In genomic region chr19:11963566-11964355, GRCh38 we compare ENCODE assay signal across 8 cellular contexts. TPM values are rescaled to one million over a fixed set of nuclear protein-coding genes. Genes with fewer than 3 reads are reported as not detected.
DNase-seq lines count a peak whose midpoint lies in the region; ATAC-seq and TF ChIP-seq lines count a peak whose summit lies in the region.

No MANE protein-coding gene starts in this region.

- H3K4me3 ChIP-seq in WERI-Rb-1 (ENCODE audit: low read depth, low read length) (peak overlapping the region; percentile 93), mammary epithelial cell (replicated peaks in 1 of 3; ENCODE audit: insufficient read depth in 1 of 3, low read depth in 2 of 3, low read length in 3 of 3) (no peak overlapping the region), spleen (peak overlapping the region in 4 of 8 donors; percentile 72 to 83 (median 77))

- no peak overlapping the region for H3K9ac ChIP-seq in mammary epithelial cell (ENCODE audit: insufficient read depth, low read length)

- dilution Hi-C loops in mammary epithelial cell (cut with HindIII; ENCODE audit: low sequenced_read_pairs), result no loop called here

- no TSS peak for BruUV-seq in mammary epithelial cell (replicated peaks; lab: Mats Ljungman, UMichigan)

- TF ChIP-seq POLR2A in spleen (IDR thresholded peaks at IDR 0.05), result no peak

- H4K20me1 ChIP-seq in mammary epithelial cell (ENCODE audit: insufficient read depth, low read length), result no peaks in the 10 kb centered on the region

- peak; percentile 81 for TF ChIP-seq CTCF in GM12872 (IDR thresholded peaks at IDR 0.05; ENCODE audit: insufficient read depth, low read depth, low read length)
- TF ChIP-seq CTCF in WERI-Rb-1 (IDR thresholded peaks at IDR 0.05; ENCODE audit: low read depth, low read length), result peak; percentile 85
- peak; percentile 33 to 65 for TF ChIP-seq CTCF in mammary epithelial cell (conservative IDR thresholded peaks at IDR 0.05 in 1 of 2, IDR thresholded peaks at IDR 0.05 in 1 of 2; ENCODE audit: extremely low read depth in 1 of 2, insufficient read depth in 1 of 2, low read depth in 1 of 2, low read length in 2 of 2)
- TF ChIP-seq CTCF in spleen (IDR thresholded peaks at IDR 0.05 in 8 of 11, conservative IDR thresholded peaks at IDR 0.05 in 3 of 11), result peak; percentile 55 to 90 (median 83)

- ATAC-seq in HG03175 (IDR thresholded peaks at IDR 0.05; ENCODE audit: unreplicated experiment) (no peak), HG02571 (IDR thresholded peaks at IDR 0.05; ENCODE audit: unreplicated experiment) (no peak)

- H3K36me3 ChIP-seq in WERI-Rb-1 (no peaks in the 10 kb centered on the region), mammary epithelial cell (ENCODE audit: insufficient read depth, low read length) (no peaks in the 10 kb centered on the region), spleen (peaks cover 0 to 5% (median 0%) of the 10 kb centered on the region in 6 donors)

- H3K4me2 ChIP-seq in mammary epithelial cell (ENCODE audit: insufficient read depth, low read depth, low read length), result no peak overlapping the region

- DNase-seq in NCI-H1417 treated with DMSO at 0.1 percent for 48 hours (lab: John Stamatoyannopoulos, UW) (peak; percentile 5), WERI-Rb-1 (peak; percentile 82), mammary epithelial cell (peak; percentile 21), inferior parietal cortex (ENCODE audit: extremely low spot score) (peak; percentile 82), spleen (peak; percentile 91)

- H3K4me1 ChIP-seq in mammary epithelial cell (ENCODE audit: insufficient read depth, low read length), result no peaks in the 10 kb centered on the region
- H3K4me1 ChIP-seq in spleen, result peaks cover 10 to 32% (median 23%) of the 10 kb centered on the region in 6 donors

- H3K27me3 ChIP-seq in WERI-Rb-1 (ENCODE audit: insufficient read depth, low read depth, severe bottlenecking) (no peaks in the 10 kb centered on the region), mammary epithelial cell (ENCODE audit: insufficient read depth, low read length) (no peaks in the 10 kb centered on the region), spleen (replicated peaks in 1 of 7) (no peaks in the 10 kb centered on the region)

- intact Hi-C loops in mammary epithelial cell (cut with micrococcal nuclease), result loop anchor here (1.0 to 2.0 kb wide), 3 partner anchors 25 to 178 kb away; partner anchors contain the start of gene ZNF700
- intact Hi-C loops in spleen (cut with DNase I; ENCODE audit: low total_unique reads), result no loop called here

- H3K9me3 ChIP-seq in WERI-Rb-1 (ENCODE audit: severe bottlenecking) (no peaks in the 10 kb centered on the region), mammary epithelial cell (replicated peaks; ENCODE audit: insufficient read depth, low read length) (peaks cover 13% of the 10 kb centered on the region), spleen (no peaks in the 10 kb centered on the region)

- in situ Hi-C loops in mammary epithelial cell (cut with MboI; ENCODE audit: low sequenced_read_pairs in 2 of 2), result loop anchor here in 1 of 2 donors (25.0 kb wide), 1 partner anchor 174 kb away; the partner anchor contains the start of gene ZNF20

- peak overlapping the region; percentile 65 for H3K27ac ChIP-seq in WERI-Rb-1
- no peak overlapping the region for H3K27ac ChIP-seq in mammary epithelial cell (ENCODE audit: insufficient read depth, low read depth, low read length)
- H3K27ac ChIP-seq in spleen, result peak overlapping the region in 7 of 8 donors; percentile 96 to 99 (median 98)

- no peaks in the 10 kb centered on the region for H3K79me2 ChIP-seq in mammary epithelial cell (ENCODE audit: insufficient read depth, low read length)

- CTCF ChIA-PET in mammary epithelial cell (lab: Charles Lee; ENCODE audit: low non-redundant PET), result interaction anchor here (0.6 kb wide), 2 partner anchors 71 to 640 kb away, joined by 3 read pairs; partner anchors contain the start of gene ZNF433

- WGBS in mammary epithelial cell (ENCODE audit: low coverage, missing lambda C conversion rate), result 46% methylated on average over 17 of the region's 26 CpGs
- WGBS in spleen, 5 donors, result 39 to 44% (median 39%) methylated on average over 26 of the region's 26 CpGs

- no peak overlapping the region for H2AFZ ChIP-seq in mammary epithelial cell (ENCODE audit: low read depth, low read length)

RNA-seq across cellular contexts. Expression of gene ZNF763, which starts 1.1 kb away (rescaled TPM):
- total RNA-seq in mammary epithelial cell, result 1 to 10 TPM; 1.6 to 2.0 TPM
- polyA plus RNA-seq in mammary epithelial cell, result 0.57 TPM
- not detected for polyA minus RNA-seq in mammary epithelial cell
- total RNA-seq in spleen, result 10 to 100 TPM in 1 of 7 donors, 1 to 10 TPM in 6; 5.3 to 10.7 (median 7.1) TPM
- polyA plus RNA-seq in spleen, result 1 to 10 TPM; 3.7 to 6.4 (median 5.5) TPM

RNA-seq across cellular contexts. Expression of gene ZNF700, which starts 38.9 kb away (rescaled TPM):
- total RNA-seq in mammary epithelial cell (10 to 100 TPM in 1 of 2 donors, 1 to 10 TPM in 1; 8.2 to 10.4 TPM), spleen (10 to 100 TPM; 20.1 to 34.0 (median 25.5) TPM)
- polyA plus RNA-seq in mammary epithelial cell (3.1 TPM), spleen (10 to 100 TPM; 12.2 to 31.7 (median 14.8) TPM)
- polyA minus RNA-seq in mammary epithelial cell, result 3.0 TPM

Comparison
In these comparisons a context has a peak if more than half of its experiments do, and no peak if none do; other contexts are left out.
1. DNase-seq: peak in every context shown above with its lines; median percentile 91 in spleen; 82 in WERI-Rb-1; 82 in inferior parietal cortex; 21 in mammary epithelial cell; 5 in NCI-H1417 treated with DMSO at 0.1 percent for 48 hours.